ENCODE assay signal across 23 cellular contexts in genomic region chr13:36148436-36148835, GRCh38. TPM values are rescaled to one million over a fixed set of nuclear protein-coding genes. Genes with fewer than 3 reads are reported as not detected.
"Had no signal": no experiment of that assay in that cellular context is flagged by ENCODE, and none has a peak within 500 bp of the region (broad histone marks: within the 10 kb centered on the region; RNA-seq: fewer than 3 reads in every experiment).

No MANE protein-coding gene starts in this region.

- H3K27me3 ChIP-seq: breast epithelium, right atrium auricular region, tibial nerve, vagina had no signal

- H3K9me3 ChIP-seq: breast epithelium, vagina had no signal

- H3K27ac Mint-ChIP-seq: activated CD4-positive, alpha-beta T cell treated with anti-CD3 and anti-CD28 coated beads, Interleukin-2, amount 10 ng/mL, durations not matched to agents 7 days and 5 days; activated naive CD8-positive, alpha-beta T cell treated with anti-CD3 and anti-CD28 coated beads for 36 hours; endodermal cell; memory B cell; natural killer cell treated with Interleukin-12 subunit alpha and Interleukin-12 subunit beta and Interleukin-15 and Interleukin-18, amount 100 ng/mL, for 72 hours; progenitor cell of endocrine pancreas had no signal

- ATAC-seq: left ventricle myocardium superior; natural killer cell treated with Interleukin-12 subunit alpha and Interleukin-12 subunit beta and Interleukin-15 and Interleukin-18, amount 100 ng/mL, for 72 hours had no signal

- H3K4me1 Mint-ChIP-seq: activated CD4-positive, alpha-beta T cell treated with anti-CD3 and anti-CD28 coated beads, Interleukin-2, amount 10 ng/mL, durations not matched to agents 7 days and 5 days; activated naive CD8-positive, alpha-beta T cell treated with anti-CD3 and anti-CD28 coated beads for 36 hours; endodermal cell; memory B cell had no signal

- H3K27ac ChIP-seq: breast epithelium, dorsolateral prefrontal cortex, right atrium auricular region, tibial nerve, vagina had no signal

- H3K4me3 Mint-ChIP-seq: activated CD4-positive, alpha-beta T cell treated with anti-CD3 and anti-CD28 coated beads, Interleukin-2, amount 10 ng/mL, durations not matched to agents 7 days and 5 days; activated naive CD8-positive, alpha-beta T cell treated with anti-CD3 and anti-CD28 coated beads for 36 hours; endodermal cell; memory B cell; natural killer cell treated with Interleukin-12 subunit alpha and Interleukin-12 subunit beta and Interleukin-15 and Interleukin-18, amount 100 ng/mL, for 72 hours had no signal

- H3K4me1 ChIP-seq: breast epithelium, right atrium auricular region, tibial nerve, vagina had no signal

- H3K9me3 Mint-ChIP-seq: activated CD4-positive, alpha-beta T cell treated with anti-CD3 and anti-CD28 coated beads, Interleukin-2, amount 10 ng/mL, durations not matched to agents 7 days and 5 days had no signal

- DNase-seq: activated CD4-positive, alpha-beta T cell treated with anti-CD3 and anti-CD28 coated beads, Interleukin-2, amount 10 ng/mL, durations not matched to agents 7 days and 5 days; activated CD8-positive, alpha-beta memory T cell treated with anti-CD3 and anti-CD28 coated beads, Interleukin-2, amount 50 U/mL, for 48 hours; activated gamma-delta T cell treated with Interleukin-2 at 50 U/mL for 16 hours; activated naive CD8-positive, alpha-beta T cell treated with anti-CD3 and anti-CD28 coated beads for 36 hours; anterior cingulate cortex; dorsolateral prefrontal cortex; endodermal cell; hippocampal formation; left ventricle myocardium superior; nucleus accumbens; small intestine; stimulated activated CD4-positive, alpha-beta T cell treated with anti-CD3 and anti-CD28 coated beads, Interleukin-4, amount 100 ng/mL, for 24 hours; stimulated activated CD8-positive, alpha-beta memory T cell treated with anti-CD3 and anti-CD28 coated beads, Interleukin-4, amount 100 ng/mL, for 48 hours; stimulated activated naive CD4-positive, alpha-beta T cell treated with Interleukin-2 at 50 U/mL for 16 hours; substantia nigra had no signal

- H3K36me3 Mint-ChIP-seq: activated naive CD8-positive, alpha-beta T cell treated with anti-CD3 and anti-CD28 coated beads for 36 hours; memory B cell had no signal

- H3K27me3 Mint-ChIP-seq: activated CD4-positive, alpha-beta T cell treated with anti-CD3 and anti-CD28 coated beads, Interleukin-2, amount 10 ng/mL, durations not matched to agents 7 days and 5 days; memory B cell; natural killer cell treated with Interleukin-12 subunit alpha and Interleukin-12 subunit beta and Interleukin-15 and Interleukin-18, amount 100 ng/mL, for 72 hours; progenitor cell of endocrine pancreas had no signal

- H3K36me3 ChIP-seq: breast epithelium, right atrium auricular region, tibial nerve, vagina had no signal

- H3K4me3 ChIP-seq: breast epithelium, dorsolateral prefrontal cortex, right atrium auricular region, tibial nerve, vagina had no signal

RNA-seq across cellular contexts. Expression of gene DCLK1, which starts 17.3 kb away (rescaled TPM):
- total RNA-seq: activated CD4-positive, alpha-beta T cell treated with anti-CD3 and anti-CD28 coated beads, Interleukin-2, amount 10 ng/mL, durations not matched to agents 7 days and 5 days; activated naive CD8-positive, alpha-beta T cell treated with anti-CD3 and anti-CD28 coated beads for 36 hours; natural killer cell treated with Interleukin-12 subunit alpha and Interleukin-12 subunit beta and Interleukin-15 and Interleukin-18, amount 100 ng/mL, for 72 hours; T-helper 1 cell treated with Interleukin-12 subunit alpha and Interleukin-12 subunit beta and Interleukin-4 antibody, amounts not matched to agents 30 ng/mL and 1 ng/mL, for 36 hours had no signal
